ENCODE assay signal across 8 cellular contexts in the genomic region with DNA sequence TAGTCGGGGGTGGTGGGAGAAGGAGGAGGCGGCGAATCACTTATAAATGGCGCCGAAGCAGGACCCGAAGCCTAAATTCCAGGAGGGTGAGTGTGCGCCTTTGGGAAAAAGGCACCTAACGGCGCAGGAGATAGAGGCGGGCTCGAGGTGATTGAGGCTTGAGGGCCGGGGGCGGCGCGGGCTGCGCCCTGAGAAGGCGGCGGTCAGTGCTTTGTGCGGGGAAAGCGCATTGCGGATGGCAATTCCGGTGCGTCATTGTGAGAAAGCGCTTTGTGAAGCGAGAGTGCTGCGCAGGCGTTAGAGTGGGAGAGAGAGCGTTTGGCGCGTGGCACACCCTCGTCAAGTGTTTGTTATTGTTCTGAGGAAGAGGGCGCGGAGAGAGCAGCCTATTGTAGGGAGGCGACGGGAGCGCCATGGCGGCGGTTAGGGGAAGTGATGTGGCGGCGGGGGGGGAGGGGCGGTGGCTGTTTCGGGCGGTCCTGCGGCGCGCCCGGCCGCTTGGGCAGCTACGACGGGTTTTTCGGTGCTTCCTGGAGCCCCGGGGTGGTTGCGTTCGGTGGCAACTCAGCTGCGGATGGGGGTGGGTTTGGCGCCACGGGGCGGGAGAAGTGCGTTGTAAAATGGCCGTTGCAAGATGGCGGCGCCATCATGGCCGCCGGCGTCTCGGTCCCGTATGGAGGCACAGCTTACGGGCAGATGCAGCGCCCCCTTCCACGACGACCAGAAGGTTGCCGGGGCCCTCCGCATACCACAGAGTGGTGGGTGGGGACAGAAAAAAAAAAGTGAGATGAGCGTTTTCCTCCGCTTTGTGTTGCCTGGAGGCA. TPM values are rescaled to one million over a fixed set of nuclear protein-coding genes. Genes with fewer than 3 reads are reported as not detected.
DNase-seq lines count a peak whose midpoint lies in the region; ATAC-seq and TF ChIP-seq lines count a peak whose summit lies in the region.

No MANE protein-coding gene starts in this region.

- in situ Hi-C loops in GM18951 (cut with MboI; ENCODE audit: low sequenced_read_pairs, unreplicated experiment): no loop called here

- H3K9me3 Mint-ChIP-seq in central memory CD8-positive, alpha-beta T cell: no peaks in the 10 kb centered on the region

- H3K4me3 ChIP-seq in kidney epithelial cell (ENCODE audit: low read depth, low read length): peak overlapping the region; percentile 100

- peak; percentile 66 for TF ChIP-seq POLR2A in GM18951 (IDR thresholded peaks at IDR 0.05; ENCODE audit: extremely low read depth, insufficient read depth, insufficient read length)

- no peaks in the 10 kb centered on the region for H3K36me3 ChIP-seq in kidney epithelial cell (ENCODE audit: control insufficient read depth, insufficient read depth, low read length)

- H3K36me3 Mint-ChIP-seq in central memory CD8-positive, alpha-beta T cell (ENCODE audit: insufficient read depth): peaks cover 31% of the 10 kb centered on the region

- DNase-seq in AG09319 (ENCODE audit: extremely low read depth, low read depth) (peak; percentile 84), NCI-H2227 treated with DMSO at 0.1 percent for 48 hours (lab: John Stamatoyannopoulos, UW) (peak; percentile 57), kidney epithelial cell (ENCODE audit: low read depth) (peak; percentile 52)
- DNase-seq in central memory CD8-positive, alpha-beta T cell (ENCODE audit: low spot score in 2 of 2): peak; percentile 75 to 87
- peak; percentile 94 for DNase-seq in stimulated activated CD4-positive, alpha-beta T cell treated with anti-CD3 and anti-CD28 coated beads, Interleukin-15, amount 100 ng/mL, for 24 hours

- H3K27me3 ChIP-seq in kidney epithelial cell (ENCODE audit: control insufficient read depth, insufficient read depth, low read length): no peaks in the 10 kb centered on the region

- H3K27me3 Mint-ChIP-seq in central memory CD8-positive, alpha-beta T cell: no peaks in the 10 kb centered on the region

- peak overlapping the region; percentile 100 for H3K4me3 Mint-ChIP-seq in central memory CD8-positive, alpha-beta T cell

- H3K27ac Mint-ChIP-seq in central memory CD8-positive, alpha-beta T cell (ENCODE audit: low read depth): peak overlapping the region; percentile 100

- peak; percentile 62 for ATAC-seq in HG03175 (IDR thresholded peaks at IDR 0.05; ENCODE audit: unreplicated experiment)
- peak; percentile 74 to 76 for ATAC-seq in activated CD4-positive, CD25-positive, alpha-beta regulatory T cell treated with anti-CD3 and anti-CD28 coated beads, Interleukin-2, amount 50 U/mL, for 24 hours
- ATAC-seq in central memory CD8-positive, alpha-beta T cell (replicated peaks; ENCODE audit: extremely low read depth, poor library complexity, severe bottlenecking): peak; percentile 67

- TF ChIP-seq CTCF in AG09319 (IDR thresholded peaks at IDR 0.05; ENCODE audit: low read depth, low read length) (peak; percentile 47), kidney epithelial cell (IDR thresholded peaks at IDR 0.05; ENCODE audit: insufficient read depth, low read length, poor library complexity, severe bottlenecking) (peak; percentile 45)

- peaks cover 34% of the 10 kb centered on the region for H3K4me1 Mint-ChIP-seq in central memory CD8-positive, alpha-beta T cell

RNA-seq across cellular contexts. Expression of a gene that starts 0.5 kb away (rescaled TPM):
- total RNA-seq in kidney epithelial cell: 280 and 366 TPM in 2 replicates

Comparison
In these comparisons a context has a peak if more than half of its experiments do, and no peak if none do; other contexts are left out.
1. Peak in every context shown above with its lines: DNase-seq, ATAC-seq and H3K4me3 ChIP-seq.